In the genomic region with DNA sequence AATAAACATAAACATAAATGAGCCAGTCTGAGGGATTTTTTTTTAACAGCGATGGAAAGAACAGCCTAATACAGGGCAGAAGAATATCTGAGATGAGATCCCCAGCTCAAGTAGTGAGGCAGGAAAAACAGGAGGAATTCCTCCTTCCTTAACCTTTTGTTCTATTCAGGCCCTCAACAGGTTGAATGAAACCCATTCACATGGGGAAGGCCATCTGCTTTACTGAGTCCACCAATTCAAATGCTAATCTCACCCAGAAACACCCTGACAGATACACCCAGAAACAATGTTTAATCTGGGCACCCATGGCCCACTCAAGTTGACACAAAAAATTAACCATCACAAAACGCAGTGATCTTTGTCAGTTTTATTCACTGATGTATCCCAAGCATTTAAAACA, we compare ENCODE assay signal across 27 cellular contexts. TPM values are rescaled to one million over a fixed set of nuclear protein-coding genes. Genes with fewer than 3 reads are reported as not detected.
A peak's percentile ranks its signal among the peaks of the same experiment; 100 is the strongest.
DNase-seq lines count a peak whose midpoint lies in the region; ATAC-seq, FAIRE-seq and TF ChIP-seq lines count a peak whose summit lies in the region.
"Had no signal": no experiment of that assay in that cellular context is flagged by ENCODE, and none has a peak within 500 bp of the region (broad histone marks: within the 10 kb centered on the region; RNA-seq: fewer than 3 reads in every experiment).

No MANE protein-coding gene starts in this region.

- no peaks in the 10 kb centered on the region for H3K27me3 Mint-ChIP-seq in neural crest cell (ENCODE audit: low read depth)
- peaks cover 0 to 5% (median 3%) of the 10 kb centered on the region in 3 donors for H3K27me3 Mint-ChIP-seq in CD14-positive monocyte (ENCODE audit: low read depth in 3 of 3)
- peaks cover 0 to 21% (median 4%) of the 10 kb centered on the region in 5 donors for H3K27me3 Mint-ChIP-seq in naive thymus-derived CD8-positive, alpha-beta T cell
- H3K27me3 Mint-ChIP-seq: IgD-negative memory B cell had no signal

- DNase-seq in GM18507 (ENCODE audit: extremely low spot score, insufficient read length, low read depth): no peak
- peak; percentile 74 for DNase-seq in NT2/D1 (ENCODE audit: low read depth, low spot score)
- peak; percentile 81 for DNase-seq in iPS DF 4.7 (ENCODE audit: extremely low read depth, low spot score)
- DNase-seq in neural crest cell (ENCODE audit: low read depth, low spot score): no peak
- no peak for DNase-seq in CD14-positive monocyte (ENCODE audit: low spot score)
- DNase-seq in KG1 (lab: John Stamatoyannopoulos, UW): no peak
- DNase-seq in naive thymus-derived CD8-positive, alpha-beta T cell: no peak
- DNase-seq: 8988T, C1 segment of cervical spinal cord, DMS53, GF-D8, HCEC 1CT, Karpas-422, MV-4-11, NCI-H1105 treated with DMSO at 0.1 percent for 48 hours, NCI-H1694, NCI-H2081, NCI-H2171 treated with DMSO at 0.1 percent for 48 hours, NCI-H446, NCI-H526, PC-9, RPMI8226, SHP77 had no signal

- POLR2A ChIA-PET in naive thymus-derived CD8-positive, alpha-beta T cell (lab: Charles Lee): no interaction called here

- H3K36me3 Mint-ChIP-seq in neural crest cell (ENCODE audit: low read depth) (no peaks in the 10 kb centered on the region), CD14-positive monocyte (no peaks in the 10 kb centered on the region)
- no peaks in the 10 kb centered on the region for H3K36me3 Mint-ChIP-seq in naive thymus-derived CD8-positive, alpha-beta T cell
- H3K36me3 Mint-ChIP-seq: IgD-negative memory B cell had no signal

- H3K4me3 Mint-ChIP-seq in neural crest cell (no peak overlapping the region), CD14-positive monocyte (no peak overlapping the region)
- no peak overlapping the region for H3K4me3 Mint-ChIP-seq in naive thymus-derived CD8-positive, alpha-beta T cell
- H3K4me3 Mint-ChIP-seq: IgD-negative memory B cell had no signal

- H3K27me3 ChIP-seq in NT2/D1 (ENCODE audit: insufficient read depth, insufficient read length): no peaks in the 10 kb centered on the region

- H3K4me3 ChIP-seq in NT2/D1 (ENCODE audit: insufficient read length, low read depth): no peak overlapping the region
- H3K4me3 ChIP-seq: PC-9 had no signal

- no peaks in the 10 kb centered on the region for H3K4me1 ChIP-seq in NT2/D1 (ENCODE audit: insufficient read depth, insufficient read length)

- no peak for ATAC-seq in naive thymus-derived CD8-positive, alpha-beta T cell

- H3K27ac Mint-ChIP-seq in neural crest cell (ENCODE audit: unreplicated experiment): peak overlapping the region; percentile 0
- H3K27ac Mint-ChIP-seq in CD14-positive monocyte: no peak overlapping the region
- H3K27ac Mint-ChIP-seq in naive thymus-derived CD8-positive, alpha-beta T cell: no peak overlapping the region
- H3K27ac Mint-ChIP-seq: IgD-negative memory B cell had no signal

- H3K9ac ChIP-seq in NT2/D1 (ENCODE audit: insufficient read length, low read depth): no peak overlapping the region

- no peaks in the 10 kb centered on the region for H3K9me3 ChIP-seq in NT2/D1 (ENCODE audit: insufficient read depth, low read length)

- no peaks in the 10 kb centered on the region for H3K36me3 ChIP-seq in NT2/D1 (ENCODE audit: insufficient read depth, insufficient read length, low read length)

- H3K9me3 Mint-ChIP-seq in neural crest cell (no peaks in the 10 kb centered on the region), CD14-positive monocyte (peaks cover 0 to 2% (median 0%) of the 10 kb centered on the region in 7 donors)
- H3K9me3 Mint-ChIP-seq in naive thymus-derived CD8-positive, alpha-beta T cell: no peaks in the 10 kb centered on the region
- H3K9me3 Mint-ChIP-seq: IgD-negative memory B cell had no signal

- intact Hi-C loops in CD14-positive monocyte (cut with micrococcal nuclease): no loop called here

- TF ChIP-seq CTCF in neural crest cell (conservative IDR thresholded peaks at IDR 0.05) (no peak), CD14-positive monocyte (IDR thresholded peaks at IDR 0.05) (no peak)

- peak; percentile 9 for FAIRE-seq in GM18507 (lab: Jason Lieb, UNC)
- FAIRE-seq: D721Med had no signal

- peaks cover 8% of the 10 kb centered on the region for H3K4me1 Mint-ChIP-seq in neural crest cell
- H3K4me1 Mint-ChIP-seq in CD14-positive monocyte: no peaks in the 10 kb centered on the region
- no peaks in the 10 kb centered on the region for H3K4me1 Mint-ChIP-seq in naive thymus-derived CD8-positive, alpha-beta T cell

RNA-seq across cellular contexts. Expression of a gene that starts 45.5 kb away (rescaled TPM):
- total RNA-seq in neural crest cell: not detected in 2 replicates
- not detected for polyA plus RNA-seq in CD14-positive monocyte
- total RNA-seq in naive thymus-derived CD8-positive, alpha-beta T cell: not detected
- polyA plus RNA-seq in naive thymus-derived CD8-positive, alpha-beta T cell: not detected
- total RNA-seq: HT1080, M059J, PC-9 had no signal
- polyA plus RNA-seq: IgD-negative memory B cell had no signal

Comparison
In these comparisons a context has a peak if more than half of its experiments do, and no peak if none do; other contexts are left out.
1. DNase-seq: peak in NT2/D1 (single experiment) and iPS DF 4.7 (single experiment); none in GM18507 (single experiment), neural crest cell (single experiment), CD14-positive monocyte (single experiment), KG1 (single experiment) and naive thymus-derived CD8-positive, alpha-beta T cell (0 of 10).